7 cellular contexts compared by ENCODE assay signal in the genomic region with DNA sequence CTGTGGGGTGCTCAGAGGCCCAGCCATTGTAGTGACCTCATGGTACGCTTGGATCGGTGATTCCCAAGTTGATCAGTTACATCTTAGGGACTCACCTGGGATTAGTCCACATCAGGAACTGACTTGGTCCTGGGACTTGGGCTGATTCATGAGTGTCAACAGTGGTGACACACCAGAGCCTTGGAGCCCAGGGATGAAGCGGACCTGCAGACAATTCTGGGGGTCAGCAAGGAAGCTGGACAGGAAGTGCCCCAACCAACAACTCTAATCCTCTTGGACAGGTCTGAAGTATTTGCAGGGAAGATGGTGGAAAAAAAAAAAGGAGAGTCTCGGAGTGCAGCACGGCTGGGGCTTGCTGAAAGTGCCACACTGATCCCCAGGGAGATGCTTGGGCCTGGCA.
"Had no signal": no experiment of that assay in that cellular context is flagged by ENCODE, and none has a peak within 500 bp of the region (broad histone marks: within the 10 kb centered on the region; RNA-seq: fewer than 3 reads in every experiment).

No MANE protein-coding gene starts in this region.

- H3K9me3 Mint-ChIP-seq: GM23338, H9, HFFc6, IgD-negative memory B cell had no signal

- H3K4me3 ChIP-seq: GM23338 had no signal

- H3K27ac Mint-ChIP-seq: GM23338, HFFc6 had no signal

- H3K36me3 Mint-ChIP-seq: IgD-negative memory B cell had no signal

- H3K27ac ChIP-seq: HL-60 had no signal

- DNase-seq: H9, HFFc6, KBM-7 had no signal

- H3K4me3 Mint-ChIP-seq: GM23338, H9, HFFc6, IgD-negative memory B cell had no signal

- ATAC-seq: GM23338, HCT116 had no signal

- H2AFZ ChIP-seq: GM23338 had no signal

- H3K4me2 ChIP-seq: GM23338 had no signal
